ENCODE assay signal across 1 cellular context in genomic region chr1:1434812-1435093, GRCh38.
TF ChIP-seq lines count a peak whose summit lies in the region.

No MANE protein-coding gene starts in this region.

TF ChIP-seq in K562, 482 proteins besides CTCF, POLR2A, EP300 and RAD21:
- TF ChIP-seq ZNF696 (CRISPR knock-in tag; conservative IDR thresholded peaks at IDR 0.05) = no peak
- no peak for TF ChIP-seq ZFP91 (CRISPR knock-in tag; IDR thresholded peaks at IDR 0.05)
- no peak for TF ChIP-seq ZNF512 (tag; IDR thresholded peaks at IDR 0.05)
- TF ChIP-seq CHD1 (IDR thresholded peaks at IDR 0.05; ENCODE audit: low read length) = no peak
- no peak for TF ChIP-seq JUNB (CRISPR knock-in tag; conservative IDR thresholded peaks at IDR 0.05)
- 0 out of 2 replicates have a peak, but pooled peaks have one; percentile 11 for TF ChIP-seq OTX1 (CRISPR knock-in tag; IDR thresholded peaks at IDR 0.05)
- no peak for TF ChIP-seq NCOR1 (IDR thresholded peaks at IDR 0.05)
- no peak for TF ChIP-seq KLF13 (tag; IDR thresholded peaks at IDR 0.05; ENCODE audit: borderline replicate concordance, low read depth)
- no peak for TF ChIP-seq ETV6 (IDR thresholded peaks at IDR 0.05; ENCODE audit: borderline replicate concordance in 1 of 2, low read depth in 2 of 2, low read length in 1 of 2)
- TF ChIP-seq ETV6 (CRISPR knock-in tag; IDR thresholded peaks at IDR 0.05; ENCODE audit: borderline replicate concordance) = no peak
- TF ChIP-seq ZFP36 (IDR thresholded peaks at IDR 0.05; ENCODE audit: low read depth, low read length, partially characterized antibody) = peak; percentile 35
- TF ChIP-seq NR4A1 (CRISPR knock-in tag; IDR thresholded peaks at IDR 0.05) = 0 out of 2 replicates have a peak, but pooled peaks have one; percentile 13
- TF ChIP-seq NR4A1 (tag; IDR thresholded peaks at IDR 0.05) = no peak
- TF ChIP-seq ZNF764 (CRISPR knock-in tag; IDR thresholded peaks at IDR 0.05; ENCODE audit: low read depth) = no peak
- no peak for TF ChIP-seq ATF4 (CRISPR knock-in tag; IDR thresholded peaks at IDR 0.05)
- TF ChIP-seq ZNF830 (CRISPR knock-in tag; IDR thresholded peaks at IDR 0.05) = no peak
- TF ChIP-seq CREB3L1 (IDR thresholded peaks at IDR 0.05; ENCODE audit: borderline replicate concordance, low read depth) = no peak
TF ChIP-seq in K562: peak in this region for 3.
